18 cellular contexts compared by ENCODE assay signal in the genomic region with DNA sequence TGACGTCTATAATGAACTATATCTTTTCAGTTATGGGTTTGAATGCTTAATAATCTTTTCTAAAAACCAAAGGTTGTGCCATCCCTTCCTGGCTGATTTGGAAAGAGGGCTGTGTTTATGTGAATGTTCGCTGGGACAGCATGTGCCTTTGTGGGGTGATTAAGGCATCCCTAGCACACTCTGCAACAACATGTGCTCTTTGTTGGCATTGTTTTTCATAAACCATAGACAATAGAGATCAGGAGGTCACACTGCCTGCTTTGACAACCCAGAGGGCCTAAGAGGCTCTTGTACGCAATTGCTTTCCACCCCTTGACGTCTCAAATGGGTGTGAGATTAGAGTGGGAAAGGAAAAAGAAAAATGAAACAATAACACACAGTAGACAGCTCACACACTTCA.
DNase-seq lines count a peak whose midpoint lies in the region; ATAC-seq and TF ChIP-seq lines count a peak whose summit lies in the region.
"Had no signal": no experiment of that assay in that cellular context is flagged by ENCODE, and none has a peak within 500 bp of the region (broad histone marks: within the 10 kb centered on the region; RNA-seq: fewer than 3 reads in every experiment).

No MANE protein-coding gene starts in this region.

- H3K4me1 ChIP-seq in heart left ventricle (no peaks in the 10 kb centered on the region), neuronal stem cell (ENCODE audit: control insufficient read depth in 2 of 2, insufficient read depth in 1 of 2, low read depth in 1 of 2, low read length in 2 of 2) (peaks cover 5 to 6% of the 10 kb centered on the region in 2 donors), GM23248 (ENCODE audit: insufficient read depth) (no peaks in the 10 kb centered on the region)

- H2AK5ac ChIP-seq in neuronal stem cell (ENCODE audit: low read depth, low read length): no peak overlapping the region

- TF ChIP-seq CTCF in heart left ventricle (IDR thresholded peaks at IDR 0.05) (no peak), fibroblast of villous mesenchyme (IDR thresholded peaks at IDR 0.05; ENCODE audit: insufficient read depth, low read depth, low read length) (no peak)

- H3K4me3 ChIP-seq in heart left ventricle (no peak overlapping the region), fibroblast of villous mesenchyme (ENCODE audit: low read depth, low read length) (no peak overlapping the region), neuronal stem cell (ENCODE audit: low read length in 2 of 2) (no peak overlapping the region), GM23248 (no peak overlapping the region)
- H3K4me3 ChIP-seq: coronary artery, GM12878, pancreas had no signal

- no peak overlapping the region for H3K23ac ChIP-seq in neuronal stem cell (ENCODE audit: low read depth, low read length, poor library complexity)

- no peaks in the 10 kb centered on the region for H3K9me3 ChIP-seq in heart left ventricle
- no peaks in the 10 kb centered on the region for H3K9me3 ChIP-seq in neuronal stem cell (replicated peaks in 1 of 2; ENCODE audit: control insufficient read depth in 2 of 2, insufficient read depth in 1 of 2, low read depth in 1 of 2, low read length in 2 of 2)
- H3K9me3 ChIP-seq in GM23248 (ENCODE audit: low read depth): no peaks in the 10 kb centered on the region
- H3K9me3 ChIP-seq: pancreas had no signal

- no peak for DNase-seq in heart left ventricle
- no peak for DNase-seq in cardiac septum (ENCODE audit: low spot score)
- peak; percentile 2 for DNase-seq in fibroblast of villous mesenchyme (ENCODE audit: low read depth)
- peak; percentile 30 for DNase-seq in neuronal stem cell (ENCODE audit: low spot score)
- DNase-seq in NCI-H2107 treated with DMSO at 0.1 percent for 48 hours (lab: John Stamatoyannopoulos, UW; ENCODE audit: unreplicated experiment): no peak
- DNase-seq in T-helper 9 cell: no peak
- no peak for DNase-seq in GM23248
- DNase-seq: ACHN; activated CD4-positive, alpha-beta T cell treated with anti-CD3 and anti-CD28 coated beads, Interleukin-2, amount 50 U/mL, for 48 hours; aorta; CD8-positive, alpha-beta memory T cell; NCI-H1436 treated with DMSO at 0.1 percent for 48 hours; NCI-H446 treated with DMSO at 0.1 percent for 48 hours; pancreas had no signal

- in situ Hi-C loops in GM23248 (cut with MboI): no loop called here

- H2BK15ac ChIP-seq in neuronal stem cell (ENCODE audit: low read length): no peak overlapping the region

- H3K9ac ChIP-seq in neuronal stem cell (ENCODE audit: low read depth, low read length, poor library complexity): no peak overlapping the region
- no peak overlapping the region for H3K9ac ChIP-seq in GM23248

- H3K27me3 ChIP-seq in heart left ventricle: no peaks in the 10 kb centered on the region
- no peaks in the 10 kb centered on the region for H3K27me3 ChIP-seq in neuronal stem cell (ENCODE audit: control insufficient read depth in 3 of 3, insufficient read depth in 3 of 3, low read depth in 1 of 3, low read length in 3 of 3)
- no peaks in the 10 kb centered on the region for H3K27me3 ChIP-seq in GM23248 (replicated peaks; ENCODE audit: insufficient read depth)
- H3K27me3 ChIP-seq: pancreas had no signal

- no peaks in the 10 kb centered on the region for H3F3A ChIP-seq in GM23248 (ENCODE audit: insufficient read depth)

- no peak overlapping the region for H2BK120ac ChIP-seq in neuronal stem cell (ENCODE audit: low read depth, low read length)

- no peak overlapping the region for H3K4ac ChIP-seq in neuronal stem cell (ENCODE audit: low read length)

- H2AFZ ChIP-seq in neuronal stem cell (ENCODE audit: low read length): no peak overlapping the region
- no peak overlapping the region for H2AFZ ChIP-seq in GM23248

- no peak overlapping the region for H3K27ac ChIP-seq in heart left ventricle
- no peak overlapping the region for H3K27ac ChIP-seq in neuronal stem cell (replicated peaks; ENCODE audit: low read length)
- H3K27ac ChIP-seq in GM23248: no peak overlapping the region
- H3K27ac ChIP-seq: pancreas had no signal

- no peaks in the 10 kb centered on the region for H3K79me2 ChIP-seq in GM23248 (ENCODE audit: insufficient read depth)

- peaks cover 0 to 25% (median 3%) of the 10 kb centered on the region in 9 donors for H3K36me3 ChIP-seq in heart left ventricle
- H3K36me3 ChIP-seq in neuronal stem cell (replicated peaks in 1 of 2; ENCODE audit: control insufficient read depth in 2 of 2, insufficient read depth in 2 of 2, low read length in 2 of 2): no peaks in the 10 kb centered on the region
- H3K36me3 ChIP-seq in GM23248 (ENCODE audit: low read depth): no peaks in the 10 kb centered on the region

- H3K18ac ChIP-seq in neuronal stem cell (ENCODE audit: low read length): no peak overlapping the region

- no peaks in the 10 kb centered on the region for H3K79me1 ChIP-seq in neuronal stem cell (ENCODE audit: low read depth, low read length)

- intact Hi-C loops in heart left ventricle (cut with DNase I) (no loop called here), cardiac septum (cut with DNase I) (no loop called here)

- ATAC-seq in heart left ventricle (peak; percentile 42 to 98 (median 72)), GM18867 (IDR thresholded peaks at IDR 0.05; ENCODE audit: unreplicated experiment) (no peak)
- ATAC-seq: GM12878, SK-N-SH treated with all-trans-retinoic acid at 6 μM for 48 hours had no signal

- no peaks in the 10 kb centered on the region for H4K20me1 ChIP-seq in GM23248 (ENCODE audit: insufficient read depth)

- no peak overlapping the region for H4K91ac ChIP-seq in neuronal stem cell (ENCODE audit: low read depth, low read length, poor library complexity)

- H4K8ac ChIP-seq in neuronal stem cell (ENCODE audit: low read depth, low read length): no peak overlapping the region

- H3K9me2 ChIP-seq in GM23248 (ENCODE audit: insufficient read depth): no peaks in the 10 kb centered on the region

- no peak for TF ChIP-seq POLR2A in heart left ventricle (IDR thresholded peaks at IDR 0.05)

- no peak overlapping the region for H2BK5ac ChIP-seq in neuronal stem cell (ENCODE audit: low read length)

- H3K14ac ChIP-seq in neuronal stem cell (ENCODE audit: low read length): no peak overlapping the region

- 69 to 86% (median 82%) methylated on average over 4 of the region's 4 CpGs for WGBS in heart left ventricle, 4 donors
- no CpG with 5 or more reads among the region's 4 CpGs for WGBS in neuronal stem cell (ENCODE audit: extremely low coverage in 2 of 2, insufficient read length in 2 of 2, insufficient replicate concordance in 1 of 2), 2 donors
- 91 to 94% methylated on average over 4 of the region's 4 CpGs for WGBS in GM23248 (ENCODE audit: low coverage in 1 of 2, low lambda C conversion rate in 2 of 2, missing lambda C conversion rate in 2 of 2), 2 experiments

- no peak overlapping the region for H3K4me2 ChIP-seq in neuronal stem cell (ENCODE audit: insufficient read depth, low read length, poor library complexity, severe bottlenecking)
- no peak overlapping the region for H3K4me2 ChIP-seq in GM23248 (ENCODE audit: unreplicated experiment)

- H2BK12ac ChIP-seq in neuronal stem cell (ENCODE audit: low read length): no peak overlapping the region

Comparison
In these comparisons a context has a peak if more than half of its experiments do, and no peak if none do; other contexts are left out.
1. DNase-seq: peak in fibroblast of villous mesenchyme (single experiment) and neuronal stem cell (single experiment); none in heart left ventricle (0 of 5), cardiac septum (single experiment), NCI-H2107 treated with DMSO at 0.1 percent for 48 hours (single experiment), T-helper 9 cell (single experiment) and GM23248 (single experiment).